ENCODE assay signal across 21 cellular contexts in the genomic region with DNA sequence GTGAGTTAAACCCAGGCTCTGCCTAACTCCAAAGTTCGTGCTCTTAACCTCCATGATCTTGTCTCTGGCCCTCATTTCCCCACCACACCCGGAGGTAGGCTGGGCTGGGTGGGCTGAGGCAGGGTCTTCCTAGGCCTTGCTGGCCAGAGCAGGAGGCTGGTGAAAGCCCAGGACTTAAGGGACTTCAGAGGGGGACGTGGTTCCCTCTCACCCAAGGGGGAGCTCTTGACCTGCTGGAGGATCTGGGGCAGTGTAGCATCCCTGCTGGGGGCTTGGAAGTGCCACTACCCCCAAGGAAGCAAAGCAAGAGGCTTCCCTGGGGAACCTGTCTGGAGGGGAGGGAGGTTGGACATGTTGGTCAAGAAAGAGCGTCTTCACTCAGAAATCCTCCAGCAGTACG. TPM values are rescaled to one million over a fixed set of nuclear protein-coding genes. Genes with fewer than 3 reads are reported as not detected.
DNase-seq lines count a peak whose midpoint lies in the region; ATAC-seq, FAIRE-seq and TF ChIP-seq lines count a peak whose summit lies in the region.
"Had no signal": no experiment of that assay in that cellular context is flagged by ENCODE, and none has a peak within 500 bp of the region (broad histone marks: within the 10 kb centered on the region; RNA-seq: fewer than 3 reads in every experiment).

No MANE protein-coding gene starts in this region.

- H3K9me3 ChIP-seq in HCT116 (ENCODE audit: control insufficient read depth in 1 of 2, insufficient read depth in 1 of 2, low read depth in 1 of 2, low read length in 2 of 2) (no peaks in the 10 kb centered on the region), WERI-Rb-1 (ENCODE audit: severe bottlenecking) (no peaks in the 10 kb centered on the region), osteoblast (ENCODE audit: low read depth, low read length) (no peaks in the 10 kb centered on the region)
- H3K9me3 ChIP-seq: ascending aorta had no signal

- H3K36me3 ChIP-seq in HCT116 (ENCODE audit: control insufficient read depth in 1 of 2, insufficient read depth in 2 of 2, low read length in 2 of 2) (no peaks in the 10 kb centered on the region), WERI-Rb-1 (no peaks in the 10 kb centered on the region), osteoblast (ENCODE audit: insufficient read depth, low read length) (no peaks in the 10 kb centered on the region)
- H3K36me3 ChIP-seq: ascending aorta had no signal

- H3K79me2 ChIP-seq in HCT116 (ENCODE audit: insufficient read depth, low read length) (no peaks in the 10 kb centered on the region), osteoblast (ENCODE audit: insufficient read depth, low read length) (no peaks in the 10 kb centered on the region)

- no peak overlapping the region for H2AFZ ChIP-seq in HCT116 (ENCODE audit: low read depth, low read length, poor library complexity, severe bottlenecking)
- H2AFZ ChIP-seq in osteoblast (ENCODE audit: low read length), result no peak overlapping the region

- no peak for TF ChIP-seq POLR2A in HCT116 (IDR thresholded peaks at IDR 0.05; ENCODE audit: borderline replicate concordance, extremely low read depth, insufficient read depth, insufficient read length)

- H3K27me3 ChIP-seq in HCT116 (ENCODE audit: insufficient read depth, low read length) (no peaks in the 10 kb centered on the region), WERI-Rb-1 (ENCODE audit: insufficient read depth, low read depth, severe bottlenecking) (no peaks in the 10 kb centered on the region), osteoblast (ENCODE audit: insufficient read depth, low read length) (no peaks in the 10 kb centered on the region)
- H3K27me3 ChIP-seq: ascending aorta had no signal

- H3K4me3 ChIP-seq in HCT116 (replicated peaks in 1 of 2; ENCODE audit: low read depth in 1 of 2, low read length in 2 of 2), result no peak overlapping the region
- H3K4me3 ChIP-seq in WERI-Rb-1 (ENCODE audit: low read depth, low read length), result no peak overlapping the region
- no peak overlapping the region for H3K4me3 ChIP-seq in osteoblast (ENCODE audit: insufficient read depth, low read length)
- H3K4me3 ChIP-seq: ascending aorta had no signal

- no peak for FAIRE-seq in HTR-8/SVneo (lab: Jason Lieb, UNC)
- FAIRE-seq: endometrium, small intestine had no signal

- no TSS peak for BruUV-seq in HCT116 (replicated peaks; lab: Mats Ljungman, UMichigan)

- H3K27ac ChIP-seq in HCT116 (ENCODE audit: low read depth, low read length), result no peak overlapping the region
- no peak overlapping the region for H3K27ac ChIP-seq in WERI-Rb-1
- no peak overlapping the region for H3K27ac ChIP-seq in osteoblast (ENCODE audit: low read depth, low read length)
- H3K27ac ChIP-seq: ascending aorta had no signal

- no peak overlapping the region for H3K9ac ChIP-seq in HCT116 (ENCODE audit: low read length)

- H3K4me1 ChIP-seq in HCT116 (ENCODE audit: control insufficient read depth in 1 of 2, insufficient read depth in 2 of 2, low read length in 2 of 2) (no peaks in the 10 kb centered on the region), osteoblast (ENCODE audit: insufficient read depth, low read length) (peaks cover under 1% of the 10 kb centered on the region)

- POLR2A ChIA-PET in GM10248 (lab: Yijun Ruan, JAX) (no interaction called here), HCT116 (lab: Charles Lee) (no interaction called here)

- DNase-seq in GM10248 (ENCODE audit: extremely low spot score), result no peak
- no peak for DNase-seq in HCT116 (ENCODE audit: low read depth, low spot score)
- peak; percentile 18 for DNase-seq in WERI-Rb-1
- DNase-seq in osteoblast (ENCODE audit: insufficient read length, low spot score, missing footprints), result peak; percentile 35
- DNase-seq in HTR-8/SVneo (ENCODE audit: insufficient read length, low spot score), result no peak
- no peak for DNase-seq in NCI-H2107 treated with DMSO at 0.1 percent for 48 hours (lab: John Stamatoyannopoulos, UW; ENCODE audit: unreplicated experiment)
- DNase-seq in NCI-H526 treated with DMSO at 0.1 percent for 48 hours (lab: John Stamatoyannopoulos, UW), result no peak
- DNase-seq: activated CD4-positive, alpha-beta T cell treated with anti-CD3 and anti-CD28 coated beads for 36 hours; activated gamma-delta T cell treated with Interleukin-2 at 50 U/mL for 16 hours; hypothalamus; MV-4-11; NCI-H187 treated with DMSO at 0.1 percent for 48 hours; small intestine; stimulated activated CD4-positive, alpha-beta T cell treated with anti-CD3 and anti-CD28 coated beads, Interleukin-4, amount 100 ng/mL, for 24 hours; T-helper 9 cell had no signal

- intact Hi-C loops in HCT116 (cut with micrococcal nuclease), result no loop called here

- TF ChIP-seq RAD21 in HCT116 (IDR thresholded peaks at IDR 0.05; ENCODE audit: low read depth), result peak; percentile 52

- H3K4me2 ChIP-seq in HCT116 (ENCODE audit: low read length) (no peak overlapping the region), osteoblast (ENCODE audit: insufficient read depth, low read length) (no peak overlapping the region)

- no peak for ATAC-seq in HCT116
- no peak for ATAC-seq in HG02763 (IDR thresholded peaks at IDR 0.05; ENCODE audit: unreplicated experiment)
- ATAC-seq: activated CD4-positive, alpha-beta T cell treated with anti-CD3 and anti-CD28 coated beads for 36 hours; naive thymus-derived CD8-positive, alpha-beta T cell had no signal

- no peaks in the 10 kb centered on the region for H3K9me2 ChIP-seq in HCT116 (ENCODE audit: insufficient read depth)

- CTCF ChIA-PET in GM10248 (lab: Yijun Ruan, JAX), result interaction anchor here (1.0 to 1.1 kb wide), 2 partner anchors 9 to 168 kb away, joined by 3 read pairs; no protein-coding TSS in a partner anchor
- CTCF ChIA-PET in HCT116 (lab: Charles Lee), result no interaction called here

- H4K20me1 ChIP-seq in HCT116 (ENCODE audit: insufficient read depth) (no peaks in the 10 kb centered on the region), osteoblast (ENCODE audit: insufficient read depth, low read length) (no peaks in the 10 kb centered on the region)

- TF ChIP-seq CTCF in GM10248 (IDR thresholded peaks at IDR 0.05; ENCODE audit: control extremely low read depth, extremely low read depth, low read depth, missing control alignments), result peak; percentile 32
- peak in 1 of 3 experiments; percentile 25; a peak in 1 of 6 replicates for TF ChIP-seq CTCF in HCT116 (IDR thresholded peaks at IDR 0.05 in 2 of 3, conservative IDR thresholded peaks at IDR 0.05 in 1 of 3; ENCODE audit: borderline replicate concordance in 1 of 3, insufficient read depth in 1 of 3, low read depth in 2 of 3, low read length in 2 of 3)
- peak; percentile 42; the same call in 1 of the 2 replicates for TF ChIP-seq CTCF in WERI-Rb-1 (IDR thresholded peaks at IDR 0.05; ENCODE audit: low read depth, low read length)
- TF ChIP-seq CTCF in osteoblast (IDR thresholded peaks at IDR 0.05; ENCODE audit: extremely low read depth, low read depth, low read length), result no peak

- RAD21 ChIA-PET in HCT116 (lab: Charles Lee; ENCODE audit: low non-redundant PET in 1 of 2, low total read pairs in 2 of 2, uncharacterized antibody in 2 of 2, unreplicated experiment in 2 of 2), result no interaction called here

TF ChIP-seq in HCT116, 20 proteins besides CTCF, POLR2A, EP300 and RAD21 (continues in another document):
- TF ChIP-seq FOSL1 (IDR thresholded peaks at IDR 0.05; ENCODE audit: low read depth), result no peak
- TF ChIP-seq CBX3 (IDR thresholded peaks at IDR 0.05; ENCODE audit: low read depth), result no peak
- TF ChIP-seq ZBTB33 (IDR thresholded peaks at IDR 0.05; ENCODE audit: extremely low read depth, insufficient replicate concordance, low read length), result no peak
- no peak for TF ChIP-seq ZNF274 (IDR thresholded peaks at IDR 0.05; ENCODE audit: low read depth, low read length)
- no peak for TF ChIP-seq REST (IDR thresholded peaks at IDR 0.05; ENCODE audit: low read depth)
- no peak for TF ChIP-seq ELF1 (IDR thresholded peaks at IDR 0.05; ENCODE audit: borderline replicate concordance, low read depth)

RNA-seq across cellular contexts. Expression of gene PITX1, which starts 14.7 kb away (rescaled TPM):
- total RNA-seq in HCT116 (2021; ENCODE audit: unreplicated experiment), result 31.0 TPM
- 26.2 and 36.3 TPM in 2 replicates for polyA plus RNA-seq in HCT116 (2012)
- total RNA-seq in osteoblast, result 8.3 and 9.8 TPM in 2 replicates
- total RNA-seq: kidney epithelial cell; naive thymus-derived CD8-positive, alpha-beta T cell had no signal
- polyA plus RNA-seq: naive thymus-derived CD8-positive, alpha-beta T cell had no signal

RNA-seq across cellular contexts. Expression of gene CATSPER3, which starts 51.6 kb away (rescaled TPM):
- total RNA-seq in HCT116 (2021; ENCODE audit: unreplicated experiment) (1.7 TPM), osteoblast (0.29 and 0.36 TPM in 2 replicates)
- 1.5 and 1.6 TPM in 2 replicates for polyA plus RNA-seq in HCT116 (2012)
- total RNA-seq: ascending aorta had no signal
- polyA plus RNA-seq: IgD-negative memory B cell had no signal

Comparison
In these comparisons a context has a peak if more than half of its experiments do, and no peak if none do; other contexts are left out.
1. DNase-seq: peak in WERI-Rb-1 (single experiment) and osteoblast (single experiment); none in GM10248 (single experiment), HCT116 (single experiment), HTR-8/SVneo (single experiment), NCI-H2107 treated with DMSO at 0.1 percent for 48 hours (single experiment) and NCI-H526 treated with DMSO at 0.1 percent for 48 hours (single experiment).